17 cellular contexts compared by ENCODE assay signal in genomic region chr7:157441023-157441399, GRCh38.
"Had no signal": no experiment of that assay in that cellular context is flagged by ENCODE, and none has a peak within 500 bp of the region (broad histone marks: within the 10 kb centered on the region; RNA-seq: fewer than 3 reads in every experiment).

No MANE protein-coding gene starts in this region.

- H3K9ac ChIP-seq: parathyroid adenoma had no signal

- H3K9me3 ChIP-seq: heart right ventricle, left lung had no signal

- H3K36me3 ChIP-seq: cardiac muscle cell, heart right ventricle, left lung, tibial nerve had no signal

- ATAC-seq: activated naive CD8-positive, alpha-beta T cell treated with anti-CD3 and anti-CD28 coated beads, Interleukin-2, amount 50 U/mL, for 24 hours; activated T-cell treated with anti-CD3 and anti-CD28 coated beads, Interleukin-2, amount 50 U/mL, for 4 hours; heart right ventricle; left lung; WTC11 had no signal

- H3K4me1 ChIP-seq: heart right ventricle, left lung, parathyroid adenoma, tibial nerve had no signal

- FAIRE-seq: colon, frontal cortex, islet of Langerhans had no signal

- DNase-seq: activated CD4-positive, alpha-beta T cell treated with anti-CD3 and anti-CD28 coated beads for 48 hours; activated naive CD4-positive, alpha-beta T cell; activated naive CD8-positive, alpha-beta T cell treated with anti-CD3 and anti-CD28 coated beads, Interleukin-2, amount 50 U/mL, for 24 hours; activated T-cell treated with anti-CD3 and anti-CD28 coated beads, Interleukin-2, amount 50 U/mL, for 4 hours; heart right ventricle; mesenchymal stem cell; retina; T-helper 1 cell had no signal

- H3K27ac ChIP-seq: cardiac muscle cell, heart right ventricle, left lung, parathyroid adenoma, tibial nerve had no signal

- H3K4me3 ChIP-seq: cardiac muscle cell, heart right ventricle, left lung, smooth muscle cell, tibial nerve had no signal

- H3K27me3 ChIP-seq: cardiac muscle cell, left lung, tibial nerve had no signal
